Comparison of ENCODE assay signal across 24 cellular contexts in the genomic region with DNA sequence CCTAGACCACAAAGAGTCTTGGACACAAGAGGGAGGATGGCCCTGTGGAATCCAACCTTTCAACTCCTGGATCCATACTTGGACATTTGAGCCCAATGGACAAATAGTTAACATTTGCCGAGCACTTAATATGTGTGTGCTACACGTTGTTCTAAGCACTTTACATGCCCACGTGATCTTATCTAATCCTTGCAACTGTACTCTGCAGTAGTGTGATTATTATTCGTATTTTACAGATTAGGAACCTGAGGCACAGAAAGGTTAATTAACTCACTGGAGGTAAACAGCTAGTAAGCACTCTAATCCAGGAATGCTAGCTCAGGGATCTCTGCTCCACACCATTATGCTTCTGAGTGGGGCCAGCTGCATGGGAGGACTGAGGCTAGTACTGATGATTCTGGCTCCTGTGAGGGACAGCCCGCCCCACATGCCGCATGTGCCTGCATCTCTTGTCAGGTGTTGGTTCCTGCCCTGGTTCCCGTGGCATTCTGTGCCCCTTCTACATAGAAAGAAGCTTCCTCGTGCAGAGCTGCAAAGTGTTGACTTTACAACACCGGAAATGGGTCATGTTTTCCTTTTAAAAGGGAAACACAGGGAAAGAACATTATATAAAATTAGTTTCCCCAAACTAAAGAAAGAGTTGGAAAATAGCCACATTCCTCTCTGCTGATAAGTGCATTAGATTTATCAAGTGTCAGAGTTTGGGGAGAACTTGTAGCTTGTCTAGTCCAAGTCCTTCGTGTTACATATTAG. TPM values are rescaled to one million over a fixed set of nuclear protein-coding genes. Genes with fewer than 3 reads are reported as not detected.
DNase-seq lines count a peak whose midpoint lies in the region; ATAC-seq and TF ChIP-seq lines count a peak whose summit lies in the region.
"Had no signal": no experiment of that assay in that cellular context is flagged by ENCODE, and none has a peak within 500 bp of the region (broad histone marks: within the 10 kb centered on the region; RNA-seq: fewer than 3 reads in every experiment).

No MANE protein-coding gene starts in this region.

- H3K4me3 ChIP-seq in IMR-90 (ENCODE audit: insufficient read depth, low read depth, low read length) (no peak overlapping the region), cardiac fibroblast (replicated peaks in 1 of 2; ENCODE audit: low read depth in 2 of 2, low read length in 2 of 2) (no peak overlapping the region), left lung (no peak overlapping the region)
- H3K4me3 ChIP-seq: colonic mucosa, esophagus muscularis mucosa, lower lobe of right lung, suprapubic skin had no signal

- peak overlapping the region; percentile 10; the same call in 1 of the 2 replicates for H3K23ac ChIP-seq in IMR-90 (ENCODE audit: low read depth, low read length)

- POLR2A ChIA-PET in IMR-90 (lab: Charles Lee; ENCODE audit: unreplicated experiment), result interaction anchor here (0.7 kb wide), 1 partner anchor 76 kb away, joined by 3 read pairs; no protein-coding TSS in a partner anchor
- POLR2A ChIA-PET in naive thymus-derived CD8-positive, alpha-beta T cell (lab: Charles Lee), result no interaction called here

- H3K4me1 ChIP-seq in IMR-90 (ENCODE audit: control insufficient read depth, insufficient read depth, low read length) (peaks cover 16% of the 10 kb centered on the region), left lung (peaks cover 6 to 13% of the 10 kb centered on the region in 2 donors)
- H3K4me1 ChIP-seq: colonic mucosa had no signal

- H2BK120ac ChIP-seq in IMR-90 (ENCODE audit: low read depth, low read length), result peak overlapping the region; percentile 89

- H3K4ac ChIP-seq in IMR-90 (ENCODE audit: low read depth, low read length), result peak overlapping the region; percentile 80

- intact Hi-C loops in IMR-90 (cut with micrococcal nuclease), result loop anchor here (2.0 kb wide), 1 partner anchor 19 kb away; no protein-coding TSS in a partner anchor
- intact Hi-C loops in left lung (cut with DNase I), result no loop called here
- intact Hi-C loops in CD14-positive monocyte (cut with micrococcal nuclease), result no loop called here

- peak overlapping the region; percentile 51; the same call in 2 of the 3 replicates for H2BK15ac ChIP-seq in IMR-90 (ENCODE audit: low read depth, low read length)

- H3K56ac ChIP-seq in IMR-90 (ENCODE audit: extremely low read depth, insufficient read depth, low read length), result peak overlapping the region; percentile 23; the same call in 1 of the 2 replicates

- peaks cover 0 to 2% (median 0%) of the 10 kb centered on the region in 5 donors for H3K27me3 Mint-ChIP-seq in naive thymus-derived CD8-positive, alpha-beta T cell
- peaks cover 0 to 2% (median 2%) of the 10 kb centered on the region in 3 donors for H3K27me3 Mint-ChIP-seq in CD14-positive monocyte (ENCODE audit: low read depth in 3 of 3)
- peaks cover 87% of the 10 kb centered on the region for H3K27me3 Mint-ChIP-seq in activated T-cell treated with anti-CD3 and anti-CD28 coated beads, Interleukin-2, amount 50 U/mL, for 72 hours (ENCODE audit: low read depth)

- H2BK20ac ChIP-seq in IMR-90 (ENCODE audit: low read depth, low read length), result peak overlapping the region; percentile 75

- no peak for TF ChIP-seq RAD21 in IMR-90 (IDR thresholded peaks at IDR 0.05; ENCODE audit: low read length)

- H3K27me3 ChIP-seq in IMR-90 (ENCODE audit: control insufficient read depth, insufficient read depth, low read length) (no peaks in the 10 kb centered on the region), left lung (no peaks in the 10 kb centered on the region)
- H3K27me3 ChIP-seq: esophagus muscularis mucosa, suprapubic skin had no signal

- H2BK5ac ChIP-seq in IMR-90 (ENCODE audit: low read depth, low read length, poor library complexity, severe bottlenecking), result peak overlapping the region; percentile 81

- H3K9me3 ChIP-seq in IMR-90 (ENCODE audit: control insufficient read depth, insufficient read depth, low read length) (no peaks in the 10 kb centered on the region), left lung (no peaks in the 10 kb centered on the region)
- H3K9me3 ChIP-seq: colonic mucosa, esophagus muscularis mucosa, lower lobe of right lung, suprapubic skin had no signal

- peak overlapping the region; percentile 55 for H3K18ac ChIP-seq in IMR-90 (ENCODE audit: low read depth, low read length)

- H3K14ac ChIP-seq in IMR-90 (replicated peaks; ENCODE audit: low read depth, low read length), result peak overlapping the region; percentile 75

- H3K9ac ChIP-seq in IMR-90 (ENCODE audit: low read depth, low read length), result no peak overlapping the region

- H3K4me3 Mint-ChIP-seq in naive thymus-derived CD8-positive, alpha-beta T cell, result no peak overlapping the region
- no peak overlapping the region for H3K4me3 Mint-ChIP-seq in CD14-positive monocyte
- H3K4me3 Mint-ChIP-seq in activated T-cell treated with anti-CD3 and anti-CD28 coated beads, Interleukin-2, amount 50 U/mL, for 72 hours, result no peak overlapping the region
- H3K4me3 Mint-ChIP-seq: immature natural killer cell; naive thymus-derived CD4-positive, alpha-beta T cell had no signal

- H3K36me3 Mint-ChIP-seq in naive thymus-derived CD8-positive, alpha-beta T cell, result no peaks in the 10 kb centered on the region
- no peaks in the 10 kb centered on the region for H3K36me3 Mint-ChIP-seq in CD14-positive monocyte
- H3K36me3 Mint-ChIP-seq in activated T-cell treated with anti-CD3 and anti-CD28 coated beads, Interleukin-2, amount 50 U/mL, for 72 hours (ENCODE audit: insufficient read depth in 2 of 2), result no peaks in the 10 kb centered on the region
- H3K36me3 Mint-ChIP-seq: immature natural killer cell; naive thymus-derived CD4-positive, alpha-beta T cell had no signal

- peak overlapping the region; percentile 53 for H3K27ac ChIP-seq in IMR-90 (ENCODE audit: insufficient read depth, low read length)
- no peak overlapping the region for H3K27ac ChIP-seq in left lung
- H3K27ac ChIP-seq: colonic mucosa, esophagus muscularis mucosa, lower lobe of right lung, suprapubic skin had no signal

- no TSS peak for BruUV-seq in IMR-90 (replicated peaks; lab: Mats Ljungman, UMichigan)

- no peak for ATAC-seq in IMR-90 (ENCODE audit: low read depth)
- peak; percentile 28 for ATAC-seq in left lung
- no peak for ATAC-seq in naive thymus-derived CD8-positive, alpha-beta T cell
- no peak for ATAC-seq in GM18519 (IDR thresholded peaks at IDR 0.05; ENCODE audit: low FRiP score, unreplicated experiment)
- no peak for ATAC-seq in activated T-cell treated with anti-CD3 and anti-CD28 coated beads, Interleukin-2, amount 50 U/mL, for 72 hours (replicated peaks in 1 of 2)
- ATAC-seq: HCT116; naive thymus-derived CD4-positive, alpha-beta T cell had no signal

- H4K8ac ChIP-seq in IMR-90 (ENCODE audit: low read depth in 2 of 2, low read length in 2 of 2), result peak overlapping the region; percentile 64 to 71; a peak in 3 of 4 replicates

- dilution Hi-C loops in IMR-90 (cut with HindIII; ENCODE audit: low sequenced_read_pairs, unreplicated experiment), result no loop called here

- no peaks in the 10 kb centered on the region for H3K79me1 ChIP-seq in IMR-90 (ENCODE audit: low read depth in 1 of 2, low read length in 2 of 2)

- DNase-seq in EH (ENCODE audit: low read depth) (peak; percentile 56), IMR-90 (peak; percentile 44), cardiac fibroblast (ENCODE audit: low read depth in 2 of 2) (peak; percentile 50 to 56), left lung (no peak), CD14-positive monocyte (ENCODE audit: low spot score) (no peak)
- no peak for DNase-seq in naive thymus-derived CD8-positive, alpha-beta T cell
- no peak for DNase-seq in activated T-cell treated with anti-CD3 and anti-CD28 coated beads, Interleukin-2, amount 50 U/mL, for 72 hours
- DNase-seq: activated naive CD4-positive, alpha-beta T cell; anterior cingulate cortex; colonic mucosa; head of caudate nucleus; immature natural killer cell; KBM-7; lower lobe of right lung; naive thymus-derived CD4-positive, alpha-beta T cell; NCI-H1048; NCI-H69; posterior cingulate gyrus; small intestine; stimulated activated CD8-positive, alpha-beta memory T cell treated with anti-CD3 and anti-CD28 coated beads, Interleukin-4, amount 100 ng/mL, for 48 hours had no signal

- H3K36me3 ChIP-seq in IMR-90 (ENCODE audit: control insufficient read depth, insufficient read depth, low read length) (no peaks in the 10 kb centered on the region), left lung (no peaks in the 10 kb centered on the region)
- H3K36me3 ChIP-seq: colonic mucosa, esophagus muscularis mucosa, lower lobe of right lung, suprapubic skin had no signal

- in situ Hi-C loops in IMR-90 (cut with MboI; ENCODE audit: low sequenced_read_pairs), result no loop called here

- H3K27ac Mint-ChIP-seq in naive thymus-derived CD8-positive, alpha-beta T cell, result no peak overlapping the region
- H3K27ac Mint-ChIP-seq in CD14-positive monocyte, result no peak overlapping the region
- H3K27ac Mint-ChIP-seq in activated T-cell treated with anti-CD3 and anti-CD28 coated beads, Interleukin-2, amount 50 U/mL, for 72 hours, result no peak overlapping the region
- H3K27ac Mint-ChIP-seq: immature natural killer cell; naive thymus-derived CD4-positive, alpha-beta T cell had no signal

- H2AK5ac ChIP-seq in IMR-90 (ENCODE audit: low read depth, low read length), result peak overlapping the region; percentile 59

- TF ChIP-seq CTCF in IMR-90 (conservative IDR thresholded peaks at IDR 0.05; ENCODE audit: low read depth, low read length) (no peak), cardiac fibroblast (IDR thresholded peaks at IDR 0.05; ENCODE audit: low read depth, low read length) (no peak), left lung (IDR thresholded peaks at IDR 0.05) (no peak), CD14-positive monocyte (IDR thresholded peaks at IDR 0.05) (no peak)

- H3K4me2 ChIP-seq in IMR-90 (ENCODE audit: low read depth, low read length), result no peak overlapping the region

- no peak for TF ChIP-seq POLR2A in IMR-90 (IDR thresholded peaks at IDR 0.05; ENCODE audit: low read depth, low read length)

- CTCF ChIA-PET in IMR-90 (lab: Yijun Ruan, JAX), result interaction anchor here (1.1 kb wide), 1 partner anchor 82 kb away, joined by 3 read pairs; no protein-coding TSS in a partner anchor

- peak overlapping the region; percentile 21 for H4K5ac ChIP-seq in IMR-90 (ENCODE audit: low read depth, low read length)

- no peaks in the 10 kb centered on the region for H4K20me1 ChIP-seq in IMR-90 (ENCODE audit: insufficient read depth, low read length)

- no peaks in the 10 kb centered on the region for H3K4me1 Mint-ChIP-seq in naive thymus-derived CD8-positive, alpha-beta T cell
- H3K4me1 Mint-ChIP-seq in CD14-positive monocyte, result peaks cover 37% of the 10 kb centered on the region
- H3K4me1 Mint-ChIP-seq in activated T-cell treated with anti-CD3 and anti-CD28 coated beads, Interleukin-2, amount 50 U/mL, for 72 hours (ENCODE audit: low read depth), result peaks cover 36% of the 10 kb centered on the region
- H3K4me1 Mint-ChIP-seq: immature natural killer cell had no signal

- peak overlapping the region; percentile 11 for H2AFZ ChIP-seq in IMR-90 (replicated peaks; ENCODE audit: low read length, poor library complexity)

- no peak overlapping the region for H2AK9ac ChIP-seq in IMR-90 (replicated peaks; ENCODE audit: low read depth, low read length, poor library complexity)

- H3K9me3 Mint-ChIP-seq in naive thymus-derived CD8-positive, alpha-beta T cell, result no peaks in the 10 kb centered on the region
- no peaks in the 10 kb centered on the region for H3K9me3 Mint-ChIP-seq in CD14-positive monocyte
- H3K9me3 Mint-ChIP-seq in activated T-cell treated with anti-CD3 and anti-CD28 coated beads, Interleukin-2, amount 50 U/mL, for 72 hours, result peaks cover 0 to 1% of the 10 kb centered on the region in 2 donors
- H3K9me3 Mint-ChIP-seq: immature natural killer cell; naive thymus-derived CD4-positive, alpha-beta T cell had no signal

- H3K9me1 ChIP-seq in IMR-90 (ENCODE audit: insufficient read depth, low read length), result 0 out of 2 replicates have a peak, but pooled peaks cover 6% of the 10 kb centered on the region

- no CpG with 5 or more reads among the region's 10 CpGs for WGBS in IMR-90 (ENCODE audit: extremely low coverage in 2 of 2, insufficient read length in 1 of 2), 2 experiments

- peak overlapping the region; percentile 79 for H4K91ac ChIP-seq in IMR-90 (ENCODE audit: insufficient read depth, low read depth, low read length)

RNA-seq across cellular contexts. Expression of a gene that starts 34.8 kb away (rescaled TPM):
- total RNA-seq in IMR-90 (2012; rRNA removed) (0.28 and 0.36 TPM in 2 replicates), left lung (not detected)
- polyA plus RNA-seq in IMR-90 (2012; rRNA removed) (0.65 and 0.74 TPM in 2 replicates), CD14-positive monocyte (not detected)
- polyA plus RNA-seq in IMR-90 (2012; cell fraction: cytosol; rRNA removed), result 0.15 and 0.66 TPM in 2 replicates
- polyA plus RNA-seq in IMR-90 (2012; cell fraction: nucleus; rRNA removed; ENCODE audit: low replicate concordance), result 0.16 and 0.36 TPM in 2 replicates
- total RNA-seq in naive thymus-derived CD8-positive, alpha-beta T cell, result not detected
- not detected for polyA plus RNA-seq in naive thymus-derived CD8-positive, alpha-beta T cell
- 1 to 10 TPM; 1.1 to 1.3 TPM for total RNA-seq in activated T-cell treated with anti-CD3 and anti-CD28 coated beads, Interleukin-2, amount 50 U/mL, for 72 hours
- total RNA-seq: colonic mucosa; esophagus muscularis mucosa; lower lobe of right lung; naive thymus-derived CD4-positive, alpha-beta T cell; suprapubic skin had no signal
- polyA plus RNA-seq: immature natural killer cell; naive thymus-derived CD4-positive, alpha-beta T cell had no signal

Comparison
In these comparisons a context has a peak if more than half of its experiments do, and no peak if none do; other contexts are left out.
1. DNase-seq: peak in EH (single experiment), IMR-90 (single experiment) and cardiac fibroblast (2 of 2); none in left lung (0 of 2), naive thymus-derived CD8-positive, alpha-beta T cell (0 of 10), CD14-positive monocyte (single experiment) and activated T-cell treated with anti-CD3 and anti-CD28 coated beads, Interleukin-2, amount 50 U/mL, for 72 hours (0 of 2).